2 cellular contexts compared by ENCODE assay signal in genomic region chr10:44300666-44301649, GRCh38.
TF ChIP-seq lines count a peak whose summit lies in the region.

No MANE protein-coding gene starts in this region.

TF ChIP-seq in GM12878, 131 proteins besides CTCF, POLR2A, EP300 and RAD21 (continued from another document and continues in another):
- TF ChIP-seq ZBED1 (IDR thresholded peaks at IDR 0.05; ENCODE audit: borderline replicate concordance) (peak; percentile 95), MYC (IDR thresholded peaks at IDR 0.05; ENCODE audit: insufficient read depth, insufficient read length, insufficient replicate concordance, low read length, severe bottlenecking) (no peak), ATF7 (IDR thresholded peaks at IDR 0.05; ENCODE audit: low read depth) (peak; percentile 77), ZZZ3 (IDR thresholded peaks at IDR 0.05; ENCODE audit: control insufficient read depth, insufficient read length, low read depth) (no peak), NFXL1 (IDR thresholded peaks at IDR 0.05; ENCODE audit: borderline replicate concordance) (no peak), ZSCAN29 (IDR thresholded peaks at IDR 0.05) (no peak), RAD51 (IDR thresholded peaks at IDR 0.05) (peak; percentile 75; the same call in 1 of the 2 replicates), NBN (IDR thresholded peaks at IDR 0.05) (peak; percentile 70; the same call in 1 of the 2 replicates), KLF5 (IDR thresholded peaks at IDR 0.05; ENCODE audit: partially characterized antibody) (peak; percentile 88), RB1 (IDR thresholded peaks at IDR 0.05; ENCODE audit: borderline replicate concordance) (no peak), NR2C1 (IDR thresholded peaks at IDR 0.05) (no peak), MXI1 (IDR thresholded peaks at IDR 0.05; ENCODE audit: low read depth, low read length) (no peak), ZNF592 (IDR thresholded peaks at IDR 0.05) (no peak), ZNF24 (IDR thresholded peaks at IDR 0.05) (peak; percentile 16; the same call in 1 of the 2 replicates), ESRRA (IDR thresholded peaks at IDR 0.05; ENCODE audit: low read length) (no peak), TBL1XR1 (IDR thresholded peaks at IDR 0.05; ENCODE audit: low read depth, low read length) (peak; percentile 20; the same call in 1 of the 2 replicates), E2F4 (IDR thresholded peaks at IDR 0.05; ENCODE audit: low read depth, low read length) (no peak), CHD2 (IDR thresholded peaks at IDR 0.05; ENCODE audit: borderline replicate concordance, low read depth, low read length) (no peak), SIN3A (IDR thresholded peaks at IDR 0.05; ENCODE audit: low read depth, low read length) (no peak), FOS (IDR thresholded peaks at IDR 0.05; ENCODE audit: borderline replicate concordance, extremely low read depth, insufficient read length) (no peak), SIX5 (IDR thresholded peaks at IDR 0.05; ENCODE audit: low read depth, low read length, severe bottlenecking) (no peak), PKNOX1 (IDR thresholded peaks at IDR 0.05) (peak; percentile 93)
- TF ChIP-seq, protein P1, sequence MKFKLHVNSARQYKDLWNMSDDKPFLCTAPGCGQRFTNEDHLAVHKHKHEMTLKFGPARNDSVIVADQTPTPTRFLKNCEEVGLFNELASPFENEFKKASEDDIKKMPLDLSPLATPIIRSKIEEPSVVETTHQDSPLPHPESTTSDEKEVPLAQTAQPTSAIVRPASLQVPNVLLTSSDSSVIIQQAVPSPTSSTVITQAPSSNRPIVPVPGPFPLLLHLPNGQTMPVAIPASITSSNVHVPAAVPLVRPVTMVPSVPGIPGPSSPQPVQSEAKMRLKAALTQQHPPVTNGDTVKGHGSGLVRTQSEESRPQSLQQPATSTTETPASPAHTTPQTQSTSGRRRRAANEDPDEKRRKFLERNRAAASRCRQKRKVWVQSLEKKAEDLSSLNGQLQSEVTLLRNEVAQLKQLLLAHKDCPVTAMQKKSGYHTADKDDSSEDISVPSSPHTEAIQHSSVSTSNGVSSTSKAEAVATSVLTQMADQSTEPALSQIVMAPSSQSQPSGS (IDR thresholded peaks at IDR 0.05; ENCODE audit: low read length) = peak; percentile 97
- TF ChIP-seq, protein P2, sequence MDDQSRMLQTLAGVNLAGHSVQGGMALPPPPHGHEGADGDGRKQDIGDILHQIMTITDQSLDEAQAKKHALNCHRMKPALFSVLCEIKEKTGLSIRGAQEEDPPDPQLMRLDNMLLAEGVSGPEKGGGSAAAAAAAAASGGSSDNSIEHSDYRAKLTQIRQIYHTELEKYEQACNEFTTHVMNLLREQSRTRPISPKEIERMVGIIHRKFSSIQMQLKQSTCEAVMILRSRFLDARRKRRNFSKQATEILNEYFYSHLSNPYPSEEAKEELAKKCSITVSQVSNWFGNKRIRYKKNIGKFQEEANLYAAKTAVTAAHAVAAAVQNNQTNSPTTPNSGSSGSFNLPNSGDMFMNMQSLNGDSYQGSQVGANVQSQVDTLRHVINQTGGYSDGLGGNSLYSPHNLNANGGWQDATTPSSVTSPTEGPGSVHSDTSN (IDR thresholded peaks at IDR 0.05; ENCODE audit: insufficient replicate concordance, low read depth, low read length) = peak; percentile 83

TF ChIP-seq in GM23338, 12 proteins besides CTCF, POLR2A, EP300 and RAD21 (continued from another document):
- TF ChIP-seq, protein P3, sequence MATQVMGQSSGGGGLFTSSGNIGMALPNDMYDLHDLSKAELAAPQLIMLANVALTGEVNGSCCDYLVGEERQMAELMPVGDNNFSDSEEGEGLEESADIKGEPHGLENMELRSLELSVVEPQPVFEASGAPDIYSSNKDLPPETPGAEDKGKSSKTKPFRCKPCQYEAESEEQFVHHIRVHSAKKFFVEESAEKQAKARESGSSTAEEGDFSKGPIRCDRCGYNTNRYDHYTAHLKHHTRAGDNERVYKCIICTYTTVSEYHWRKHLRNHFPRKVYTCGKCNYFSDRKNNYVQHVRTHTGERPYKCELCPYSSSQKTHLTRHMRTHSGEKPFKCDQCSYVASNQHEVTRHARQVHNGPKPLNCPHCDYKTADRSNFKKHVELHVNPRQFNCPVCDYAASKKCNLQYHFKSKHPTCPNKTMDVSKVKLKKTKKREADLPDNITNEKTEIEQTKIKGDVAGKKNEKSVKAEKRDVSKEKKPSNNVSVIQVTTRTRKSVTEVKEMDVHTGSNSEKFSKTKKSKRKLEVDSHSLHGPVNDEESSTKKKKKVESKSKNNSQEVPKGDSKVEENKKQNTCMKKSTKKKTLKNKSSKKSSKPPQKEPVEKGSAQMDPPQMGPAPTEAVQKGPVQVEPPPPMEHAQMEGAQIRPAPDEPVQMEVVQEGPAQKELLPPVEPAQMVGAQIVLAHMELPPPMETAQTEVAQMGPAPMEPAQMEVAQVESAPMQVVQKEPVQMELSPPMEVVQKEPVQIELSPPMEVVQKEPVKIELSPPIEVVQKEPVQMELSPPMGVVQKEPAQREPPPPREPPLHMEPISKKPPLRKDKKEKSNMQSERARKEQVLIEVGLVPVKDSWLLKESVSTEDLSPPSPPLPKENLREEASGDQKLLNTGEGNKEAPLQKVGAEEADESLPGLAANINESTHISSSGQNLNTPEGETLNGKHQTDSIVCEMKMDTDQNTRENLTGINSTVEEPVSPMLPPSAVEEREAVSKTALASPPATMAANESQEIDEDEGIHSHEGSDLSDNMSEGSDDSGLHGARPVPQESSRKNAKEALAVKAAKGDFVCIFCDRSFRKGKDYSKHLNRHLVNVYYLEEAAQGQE (IDR thresholded peaks at IDR 0.05; ENCODE audit: unreplicated experiment) = no peak
- TF ChIP-seq EZH2 (IDR thresholded peaks at IDR 0.05; ENCODE audit: low read depth, unreplicated experiment) (no peak), JUNB (IDR thresholded peaks at IDR 0.05; ENCODE audit: unreplicated experiment) (no peak), POLR2AphosphoS5 (IDR thresholded peaks at IDR 0.05; ENCODE audit: low read depth) (no peak)
- TF ChIP-seq, protein P4, sequence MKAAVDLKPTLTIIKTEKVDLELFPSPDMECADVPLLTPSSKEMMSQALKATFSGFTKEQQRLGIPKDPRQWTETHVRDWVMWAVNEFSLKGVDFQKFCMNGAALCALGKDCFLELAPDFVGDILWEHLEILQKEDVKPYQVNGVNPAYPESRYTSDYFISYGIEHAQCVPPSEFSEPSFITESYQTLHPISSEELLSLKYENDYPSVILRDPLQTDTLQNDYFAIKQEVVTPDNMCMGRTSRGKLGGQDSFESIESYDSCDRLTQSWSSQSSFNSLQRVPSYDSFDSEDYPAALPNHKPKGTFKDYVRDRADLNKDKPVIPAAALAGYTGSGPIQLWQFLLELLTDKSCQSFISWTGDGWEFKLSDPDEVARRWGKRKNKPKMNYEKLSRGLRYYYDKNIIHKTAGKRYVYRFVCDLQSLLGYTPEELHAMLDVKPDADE (IDR thresholded peaks at IDR 0.05) = no peak
